ENCODE assay signal across 8 cellular contexts in genomic region chr17:10226930-10227695, GRCh38. TPM values are rescaled to one million over a fixed set of nuclear protein-coding genes. Genes with fewer than 3 reads are reported as not detected.
DNase-seq lines count a peak whose midpoint lies in the region; ATAC-seq and TF ChIP-seq lines count a peak whose summit lies in the region.

No MANE protein-coding gene starts in this region.

- H3K27ac Mint-ChIP-seq in CD8-positive, alpha-beta memory T cell = no peak overlapping the region
- H3K27ac Mint-ChIP-seq in activated B cell treated with CpG ODN at 0.5 μM for 24 hours = no peak overlapping the region

- H3K36me3 Mint-ChIP-seq in CD8-positive, alpha-beta memory T cell = no peaks in the 10 kb centered on the region
- no peaks in the 10 kb centered on the region for H3K36me3 Mint-ChIP-seq in activated B cell treated with CpG ODN at 0.5 μM for 24 hours (ENCODE audit: low read depth)

- ATAC-seq in activated B cell treated with CpG ODN at 0.5 μM for 24 hours (ENCODE audit: low read depth) (peak; percentile 79), lung (ENCODE audit: insufficient read depth, low FRiP score) (no peak), HG03571 (IDR thresholded peaks at IDR 0.05; ENCODE audit: unreplicated experiment) (no peak)

- H3K27ac ChIP-seq in CD8-positive, alpha-beta memory T cell (ENCODE audit: low read depth, low read length) = no peak overlapping the region
- H3K27ac ChIP-seq in lung (ENCODE audit: low read depth in 1 of 2, low read length in 1 of 2) = no peak overlapping the region

- no peaks in the 10 kb centered on the region for H3K27me3 ChIP-seq in CD8-positive, alpha-beta memory T cell (ENCODE audit: insufficient read depth, low read length, poor library complexity, severe bottlenecking)
- H3K27me3 ChIP-seq in lung (ENCODE audit: control insufficient read depth, insufficient read depth) = no peaks in the 10 kb centered on the region

- H3K9me3 ChIP-seq in CD8-positive, alpha-beta memory T cell (ENCODE audit: low read length) = no peaks in the 10 kb centered on the region
- peaks cover 0 to 11% of the 10 kb centered on the region in 2 donors for H3K9me3 ChIP-seq in lung (ENCODE audit: control insufficient read depth in 2 of 2, insufficient read depth in 1 of 2, low read length in 1 of 2)

- no peak overlapping the region for H3K4me3 Mint-ChIP-seq in CD8-positive, alpha-beta memory T cell
- no peak overlapping the region for H3K4me3 Mint-ChIP-seq in activated B cell treated with CpG ODN at 0.5 μM for 24 hours

- peak; percentile 16 to 67 (median 45) for DNase-seq in CD8-positive, alpha-beta memory T cell
- DNase-seq in HT-29 (ENCODE audit: low spot score) (peak; percentile 45), activated B cell treated with CpG ODN at 0.5 μM for 24 hours (peak; percentile 57), cerebellar cortex (ENCODE audit: low spot score) (peak; percentile 66), lung (ENCODE audit: low spot score) (peak; percentile 43), NCI-H1436 treated with DMSO at 0.1 percent for 48 hours (lab: John Stamatoyannopoulos, UW) (no peak)
- DNase-seq in stimulated activated CD8-positive, alpha-beta memory T cell treated with anti-CD3 and anti-CD28 coated beads, Interleukin-7, amount 100 ng/mL, for 1 hour (ENCODE audit: low read depth in 2 of 2) = peak; percentile 12 to 21

- CTCF ChIA-PET in CD8-positive, alpha-beta memory T cell (lab: Charles Lee) = interaction anchor here (1.0 to 2.8 kb wide), 7 partner anchors 10 to 302 kb away, joined by 3 to 11 read pairs (median 7); no protein-coding TSS in a partner anchor
- CTCF ChIA-PET in activated B cell treated with CpG ODN at 0.5 μM for 24 hours (lab: Charles Lee) = interaction anchor here (0.7 to 3.1 kb wide), 28 partner anchors 9 to 302 kb away, joined by 3 to 30 read pairs (median 4); partner anchors contain the start of gene GAS7

- intact Hi-C loops in activated B cell treated with CpG ODN at 0.5 μM for 24 hours (cut with micrococcal nuclease) = loop anchor here (1.0 to 5.0 kb wide), 7 partner anchors 108 to 303 kb away; no protein-coding TSS in a partner anchor

- H3K9me3 Mint-ChIP-seq in CD8-positive, alpha-beta memory T cell = peaks cover 0 to 5% (median 0%) of the 10 kb centered on the region in 5 donors
- H3K9me3 Mint-ChIP-seq in activated B cell treated with CpG ODN at 0.5 μM for 24 hours = peaks cover 4% of the 10 kb centered on the region

- no peaks in the 10 kb centered on the region for H3K4me1 ChIP-seq in CD8-positive, alpha-beta memory T cell (ENCODE audit: insufficient read depth, low read length)
- H3K4me1 ChIP-seq in lung (ENCODE audit: control insufficient read depth in 2 of 2, insufficient read depth in 2 of 2, low read length in 2 of 2) = no peaks in the 10 kb centered on the region

- TF ChIP-seq CTCF in activated B cell treated with CpG ODN at 0.5 μM for 24 hours (IDR thresholded peaks at IDR 0.05) (no peak), lung (IDR thresholded peaks at IDR 0.05; ENCODE audit: control extremely low read depth, extremely low read depth) (peak; percentile 40)

- peaks cover 0 to 2% of the 10 kb centered on the region in 2 donors for H3K27me3 Mint-ChIP-seq in CD8-positive, alpha-beta memory T cell
- H3K27me3 Mint-ChIP-seq in activated B cell treated with CpG ODN at 0.5 μM for 24 hours = no peaks in the 10 kb centered on the region

- H3K4me3 ChIP-seq in CD8-positive, alpha-beta memory T cell (ENCODE audit: low read length) = no peak overlapping the region
- H3K4me3 ChIP-seq in lung = no peak overlapping the region

- WGBS in lung, 2 donors = 47 to 55% methylated on average over 15 of the region's 15 CpGs

- no peaks in the 10 kb centered on the region for H3K36me3 ChIP-seq in CD8-positive, alpha-beta memory T cell (ENCODE audit: insufficient read depth, low read length)
- H3K36me3 ChIP-seq in lung (ENCODE audit: control insufficient read depth in 2 of 2, insufficient read depth in 2 of 2, low read length in 2 of 2) = no peaks in the 10 kb centered on the region

- H3K4me1 Mint-ChIP-seq in CD8-positive, alpha-beta memory T cell = peaks cover 0 to 2% (median 0%) of the 10 kb centered on the region in 3 donors
- H3K4me1 Mint-ChIP-seq in activated B cell treated with CpG ODN at 0.5 μM for 24 hours = peaks cover 7% of the 10 kb centered on the region

- POLR2A ChIA-PET in CD8-positive, alpha-beta memory T cell (lab: Charles Lee) = no interaction called here
- POLR2A ChIA-PET in activated B cell treated with CpG ODN at 0.5 μM for 24 hours (lab: Charles Lee) = interaction anchor here (0.7 to 2.1 kb wide), 3 partner anchors 185 to 303 kb away, joined by 4 to 11 read pairs (median 4); no protein-coding TSS in a partner anchor

RNA-seq across cellular contexts. Expression of gene GAS7, which starts 28.7 kb away (rescaled TPM):
- 1 to 10 TPM; 1.9 to 3.3 TPM for total RNA-seq in CD8-positive, alpha-beta memory T cell
- 4.4 TPM for polyA plus RNA-seq in CD8-positive, alpha-beta memory T cell
- total RNA-seq in HT-29 (2014; rRNA removed; shearing (Covaris generic)) = 0.13 and 2.1 TPM in 2 replicates
- 39.8 and 44.2 TPM in 2 replicates for total RNA-seq in activated B cell treated with CpG ODN at 0.5 μM for 24 hours
- 100 to 1,000 TPM in 1 of 2 donors, 10 to 100 TPM in 1; 41.1 to 112 TPM for total RNA-seq in lung
- 10 to 100 TPM in 1 of 2 donors, 1 to 10 TPM in 1; 9.0 to 51.1 TPM for polyA plus RNA-seq in lung
